In genomic region chr6:78253618-78254017, GRCh38 we compare ENCODE assay signal across 18 cellular contexts.
"Had no signal": no experiment of that assay in that cellular context is flagged by ENCODE, and none has a peak within 500 bp of the region (broad histone marks: within the 10 kb centered on the region; RNA-seq: fewer than 3 reads in every experiment).

No MANE protein-coding gene starts in this region.

- DNase-seq: activated CD4-positive, alpha-beta memory T cell treated with anti-CD3 and anti-CD28 coated beads for 36 hours; activated CD4-positive, alpha-beta T cell treated with anti-CD3 and anti-CD28 coated beads for 36 hours; activated CD8-positive, alpha-beta memory T cell treated with anti-CD3 and anti-CD28 coated beads, Interleukin-2, amount 10 ng/mL, durations not matched to agents 7 days and 5 days; activated effector memory CD4-positive, alpha-beta T cell treated with Interleukin-2 at 50 U/mL for 16 hours; activated T-cell treated with anti-CD3 and anti-CD28 coated beads, Interleukin-2, amount 50 U/mL, for 1 hour; adrenal gland; hippocampal formation; left ventricle myocardium inferior; mucosa of descending colon; naive thymus-derived CD4-positive, alpha-beta T cell; pancreas; stimulated activated CD4-positive, alpha-beta T cell treated with anti-CD3 and anti-CD28 coated beads, Interleukin-1b, Interleukin-23, amount 100 ng/mL, for 48 hours had no signal

- H3K36me3 ChIP-seq: adrenal gland, cardiac muscle cell, esophagus muscularis mucosa, left ventricle myocardium inferior, pancreas had no signal

- H3K9me3 Mint-ChIP-seq: activated naive CD4-positive, alpha-beta T cell treated with anti-CD3 and anti-CD28 coated beads, Interleukin-2, amount 50 U/mL, for 24 hours had no signal

- H3K4me3 Mint-ChIP-seq: activated CD4-positive, alpha-beta memory T cell treated with anti-CD3 and anti-CD28 coated beads for 36 hours; activated CD4-positive, alpha-beta T cell treated with anti-CD3 and anti-CD28 coated beads for 36 hours; activated CD8-positive, alpha-beta memory T cell treated with anti-CD3 and anti-CD28 coated beads, Interleukin-2, amount 10 ng/mL, durations not matched to agents 7 days and 5 days; activated naive CD4-positive, alpha-beta T cell treated with anti-CD3 and anti-CD28 coated beads, Interleukin-2, amount 50 U/mL, for 24 hours; memory B cell; naive thymus-derived CD4-positive, alpha-beta T cell; stimulated activated effector memory CD8-positive, alpha-beta T cell treated with anti-CD3 and anti-CD28 coated beads, Interleukin-12 subunit alpha, Interleukin-12 subunit beta, amount 100 ng/mL, for 72 hours had no signal

- H3K4me3 ChIP-seq: adrenal gland, cardiac muscle cell, esophagus muscularis mucosa, left ventricle myocardium inferior, mucosa of descending colon, pancreas had no signal

- H3K27ac Mint-ChIP-seq: activated CD4-positive, alpha-beta memory T cell treated with anti-CD3 and anti-CD28 coated beads for 36 hours; activated CD4-positive, alpha-beta T cell treated with anti-CD3 and anti-CD28 coated beads for 36 hours; activated CD8-positive, alpha-beta memory T cell treated with anti-CD3 and anti-CD28 coated beads, Interleukin-2, amount 10 ng/mL, durations not matched to agents 7 days and 5 days; activated naive CD4-positive, alpha-beta T cell treated with anti-CD3 and anti-CD28 coated beads, Interleukin-2, amount 50 U/mL, for 24 hours; memory B cell; naive thymus-derived CD4-positive, alpha-beta T cell; stimulated activated effector memory CD8-positive, alpha-beta T cell treated with anti-CD3 and anti-CD28 coated beads, Interleukin-12 subunit alpha, Interleukin-12 subunit beta, amount 100 ng/mL, for 72 hours had no signal

- H3K9me3 ChIP-seq: adrenal gland, esophagus muscularis mucosa, left ventricle myocardium inferior, mucosa of descending colon, pancreas had no signal

- H3K27me3 ChIP-seq: adrenal gland, cardiac muscle cell, esophagus muscularis mucosa, pancreas had no signal

- H3K36me3 Mint-ChIP-seq: activated CD4-positive, alpha-beta memory T cell treated with anti-CD3 and anti-CD28 coated beads for 36 hours; activated CD8-positive, alpha-beta memory T cell treated with anti-CD3 and anti-CD28 coated beads, Interleukin-2, amount 10 ng/mL, durations not matched to agents 7 days and 5 days; activated naive CD4-positive, alpha-beta T cell treated with anti-CD3 and anti-CD28 coated beads, Interleukin-2, amount 50 U/mL, for 24 hours; memory B cell; naive thymus-derived CD4-positive, alpha-beta T cell; stimulated activated effector memory CD8-positive, alpha-beta T cell treated with anti-CD3 and anti-CD28 coated beads, Interleukin-12 subunit alpha, Interleukin-12 subunit beta, amount 100 ng/mL, for 72 hours had no signal

- ATAC-seq: activated CD4-positive, alpha-beta T cell treated with anti-CD3 and anti-CD28 coated beads for 36 hours; activated CD8-positive, alpha-beta memory T cell treated with anti-CD3 and anti-CD28 coated beads, Interleukin-2, amount 10 ng/mL, durations not matched to agents 7 days and 5 days; mucosa of descending colon; naive thymus-derived CD4-positive, alpha-beta T cell; pancreas; sciatic nerve; stimulated activated effector memory CD8-positive, alpha-beta T cell treated with anti-CD3 and anti-CD28 coated beads, Interleukin-12 subunit alpha, Interleukin-12 subunit beta, amount 100 ng/mL, for 72 hours had no signal

- H3K4me1 Mint-ChIP-seq: activated CD4-positive, alpha-beta T cell treated with anti-CD3 and anti-CD28 coated beads for 36 hours; activated CD8-positive, alpha-beta memory T cell treated with anti-CD3 and anti-CD28 coated beads, Interleukin-2, amount 10 ng/mL, durations not matched to agents 7 days and 5 days; activated naive CD4-positive, alpha-beta T cell treated with anti-CD3 and anti-CD28 coated beads, Interleukin-2, amount 50 U/mL, for 24 hours; memory B cell; naive thymus-derived CD4-positive, alpha-beta T cell; stimulated activated effector memory CD8-positive, alpha-beta T cell treated with anti-CD3 and anti-CD28 coated beads, Interleukin-12 subunit alpha, Interleukin-12 subunit beta, amount 100 ng/mL, for 72 hours had no signal

- H3K4me1 ChIP-seq: adrenal gland, esophagus muscularis mucosa, left ventricle myocardium inferior, pancreas had no signal

- H3K27me3 Mint-ChIP-seq: activated CD4-positive, alpha-beta memory T cell treated with anti-CD3 and anti-CD28 coated beads for 36 hours; activated CD4-positive, alpha-beta T cell treated with anti-CD3 and anti-CD28 coated beads for 36 hours; activated CD8-positive, alpha-beta memory T cell treated with anti-CD3 and anti-CD28 coated beads, Interleukin-2, amount 10 ng/mL, durations not matched to agents 7 days and 5 days; activated naive CD4-positive, alpha-beta T cell treated with anti-CD3 and anti-CD28 coated beads, Interleukin-2, amount 50 U/mL, for 24 hours; memory B cell; naive thymus-derived CD4-positive, alpha-beta T cell had no signal

- H3K27ac ChIP-seq: adrenal gland, cardiac muscle cell, esophagus muscularis mucosa, left ventricle myocardium inferior, pancreas had no signal
